In the genomic region with DNA sequence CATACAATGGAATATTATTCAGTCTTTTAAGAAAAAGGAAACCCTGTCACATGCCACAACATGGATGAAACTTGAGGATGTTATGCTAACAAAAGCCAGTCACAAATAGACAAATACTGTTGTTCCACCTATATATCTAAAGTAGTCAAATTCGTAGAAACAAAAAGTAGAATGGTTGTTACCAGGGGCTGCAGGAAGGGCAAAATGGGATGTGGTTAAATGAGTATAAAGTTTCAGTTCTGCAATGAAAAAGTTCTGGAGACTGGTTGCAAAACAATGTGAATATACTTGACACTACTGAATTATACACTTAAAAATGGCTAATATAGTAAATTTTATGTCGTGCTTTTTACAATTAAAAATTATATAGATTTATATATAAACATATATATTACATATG, we compare ENCODE assay signal across 13 cellular contexts. TPM values are rescaled to one million over a fixed set of nuclear protein-coding genes. Genes with fewer than 3 reads are reported as not detected.
DNase-seq lines count a peak whose midpoint lies in the region; ATAC-seq and TF ChIP-seq lines count a peak whose summit lies in the region.
"Had no signal": no experiment of that assay in that cellular context is flagged by ENCODE, and none has a peak within 500 bp of the region (broad histone marks: within the 10 kb centered on the region; RNA-seq: fewer than 3 reads in every experiment).

No MANE protein-coding gene starts in this region.

- H3K9ac ChIP-seq in HCT116 (ENCODE audit: low read length) = no peak overlapping the region
- no peak overlapping the region for H3K9ac ChIP-seq in PC-3 (ENCODE audit: low read length)
- H3K9ac ChIP-seq: parathyroid adenoma had no signal

- intact Hi-C loops in HCT116 (cut with micrococcal nuclease) (no loop called here), PC-3 (cut with micrococcal nuclease) (no loop called here)

- H3K4me3 ChIP-seq in HCT116 (replicated peaks in 1 of 2; ENCODE audit: low read depth in 1 of 2, low read length in 2 of 2) (no peak overlapping the region), PC-3 (ENCODE audit: low read length) (no peak overlapping the region)

- DNase-seq in HCT116 (ENCODE audit: low read depth, low spot score) = no peak
- DNase-seq in SKM-1 treated with dmso at 0.1 percent for 144 hours (lab: John Stamatoyannopoulos, UW; ENCODE audit: unreplicated experiment) = peak; percentile 64
- no peak for DNase-seq in PC-3
- DNase-seq in NCI-H524 (lab: John Stamatoyannopoulos, UW) = no peak
- no peak for DNase-seq in HK-2 (ENCODE audit: unreplicated experiment)
- no peak for DNase-seq in stimulated activated CD4-positive, alpha-beta T cell treated with anti-CD3 and anti-CD28 coated beads, Interleukin-2, amount 100 ng/mL, for 48 hours
- DNase-seq: Caco-2, left ventricle myocardium superior had no signal

- H3K9me3 ChIP-seq in HCT116 (ENCODE audit: control insufficient read depth in 1 of 2, insufficient read depth in 1 of 2, low read depth in 1 of 2, low read length in 2 of 2) = no peaks in the 10 kb centered on the region
- H3K9me3 ChIP-seq in PC-3 (ENCODE audit: low read length) = no peaks in the 10 kb centered on the region
- H3K9me3 ChIP-seq: Caco-2 had no signal

- CTCF ChIA-PET in HCT116 (lab: Charles Lee) (no interaction called here), PC-3 (lab: Charles Lee) (no interaction called here)

- H3K36me3 ChIP-seq in HCT116 (ENCODE audit: control insufficient read depth in 1 of 2, insufficient read depth in 2 of 2, low read length in 2 of 2) (no peaks in the 10 kb centered on the region), PC-3 (ENCODE audit: low read depth, low read length) (no peaks in the 10 kb centered on the region)

- POLR2A ChIA-PET in HCT116 (lab: Charles Lee) (no interaction called here), PC-3 (lab: Charles Lee; ENCODE audit: unreplicated experiment) (no interaction called here)

- BruUV-seq in HCT116 (replicated peaks; lab: Mats Ljungman, UMichigan) (no TSS peak), PC-3 (replicated peaks; lab: Mats Ljungman, UMichigan) (no TSS peak)

- H3K4me2 ChIP-seq in HCT116 (ENCODE audit: low read length) (no peak overlapping the region), PC-3 (ENCODE audit: low read length) (no peak overlapping the region)

- TF ChIP-seq RAD21 in HCT116 (IDR thresholded peaks at IDR 0.05; ENCODE audit: low read depth) = no peak

- RAD21 ChIA-PET in HCT116 (lab: Charles Lee; ENCODE audit: low non-redundant PET in 1 of 2, low total read pairs in 2 of 2, uncharacterized antibody in 2 of 2, unreplicated experiment in 2 of 2) = no interaction called here

- H3K79me2 ChIP-seq in HCT116 (ENCODE audit: insufficient read depth, low read length) (no peaks in the 10 kb centered on the region), PC-3 (ENCODE audit: low read length) (no peaks in the 10 kb centered on the region)
- H3K79me2 ChIP-seq: parathyroid adenoma had no signal

- H3K27ac ChIP-seq in HCT116 (ENCODE audit: low read depth, low read length) (no peak overlapping the region), PC-3 (ENCODE audit: low read length) (no peak overlapping the region)
- H3K27ac ChIP-seq: parathyroid adenoma had no signal

- no peak for TF ChIP-seq POLR2A in HCT116 (IDR thresholded peaks at IDR 0.05; ENCODE audit: borderline replicate concordance, extremely low read depth, insufficient read depth, insufficient read length)

- H3K4me1 ChIP-seq in HCT116 (ENCODE audit: control insufficient read depth in 1 of 2, insufficient read depth in 2 of 2, low read length in 2 of 2) = peaks cover 0 to 3% of the 10 kb centered on the region in 2 experiments; a peak in 1 of 4 replicates
- peaks cover 21% of the 10 kb centered on the region for H3K4me1 ChIP-seq in PC-3 (ENCODE audit: insufficient read depth, low read length)
- H3K4me1 ChIP-seq: Caco-2 had no signal

- H3K9me2 ChIP-seq in HCT116 (ENCODE audit: insufficient read depth) (no peaks in the 10 kb centered on the region), PC-3 (replicated peaks; ENCODE audit: low read length) (no peaks in the 10 kb centered on the region)

- H2AFZ ChIP-seq in HCT116 (ENCODE audit: low read depth, low read length, poor library complexity, severe bottlenecking) = peak overlapping the region; percentile 40
- H2AFZ ChIP-seq in PC-3 (ENCODE audit: low read length) = no peak overlapping the region
- H2AFZ ChIP-seq: parathyroid adenoma had no signal

- H3K27me3 ChIP-seq in HCT116 (ENCODE audit: insufficient read depth, low read length) (no peaks in the 10 kb centered on the region), PC-3 (ENCODE audit: low read length) (no peaks in the 10 kb centered on the region)

- no peaks in the 10 kb centered on the region for H3F3A ChIP-seq in PC-3 (ENCODE audit: low read length, unreplicated experiment)

- H4K20me1 ChIP-seq in HCT116 (ENCODE audit: insufficient read depth) (no peaks in the 10 kb centered on the region), PC-3 (ENCODE audit: low read length) (no peaks in the 10 kb centered on the region)

- TF ChIP-seq CTCF in HCT116 (IDR thresholded peaks at IDR 0.05 in 2 of 3, conservative IDR thresholded peaks at IDR 0.05 in 1 of 3; ENCODE audit: borderline replicate concordance in 1 of 3, insufficient read depth in 1 of 3, low read depth in 2 of 3, low read length in 2 of 3) = no peak
- no peak for TF ChIP-seq CTCF in PC-3 (conservative IDR thresholded peaks at IDR 0.05; ENCODE audit: low read depth, low read length)

- peak; percentile 93 for ATAC-seq in GM18907 (IDR thresholded peaks at IDR 0.05; ENCODE audit: unreplicated experiment)
- ATAC-seq in HCT116 = no peak
- ATAC-seq in HG03354 (IDR thresholded peaks at IDR 0.05; ENCODE audit: poor library complexity, severe bottlenecking, unreplicated experiment) = peak; percentile 98
- ATAC-seq in PC-3 = no peak
- ATAC-seq: left ventricle myocardium superior had no signal

TF ChIP-seq in HCT116, 20 proteins besides CTCF, POLR2A, EP300 and RAD21:
- TF ChIP-seq CBX3 (IDR thresholded peaks at IDR 0.05; ENCODE audit: low read depth) (no peak), ATF3 (IDR thresholded peaks at IDR 0.05) (no peak), REST (IDR thresholded peaks at IDR 0.05; ENCODE audit: low read depth) (no peak), ZNF274 (IDR thresholded peaks at IDR 0.05; ENCODE audit: low read depth, low read length) (no peak), SP1 (IDR thresholded peaks at IDR 0.05; ENCODE audit: low read depth) (no peak), POLR2AphosphoS5 (IDR thresholded peaks at IDR 0.05; ENCODE audit: low read depth, low read length) (no peak), ZFX (IDR thresholded peaks at IDR 0.05) (no peak), ELF1 (IDR thresholded peaks at IDR 0.05; ENCODE audit: borderline replicate concordance, low read depth) (no peak)

RNA-seq across cellular contexts. Expression of gene SPOCK3, which starts 12.2 kb away (rescaled TPM):
- total RNA-seq in HCT116 (2021; ENCODE audit: unreplicated experiment) (1.7 TPM), PC-3 (2014; rRNA removed) (1.9 and 2.2 TPM in 2 replicates)
- 1.4 and 1.6 TPM in 2 replicates for polyA plus RNA-seq in HCT116 (2012)
- total RNA-seq: fibroblast of villous mesenchyme had no signal
- polyA plus RNA-seq: IgD-negative memory B cell had no signal

Comparison
In these comparisons a context has a peak if more than half of its experiments do, and no peak if none do; other contexts are left out.
1. ATAC-seq: peak in GM18907 (single experiment) and HG03354 (single experiment); none in HCT116 (single experiment) and PC-3 (single experiment).